In the genomic region with DNA sequence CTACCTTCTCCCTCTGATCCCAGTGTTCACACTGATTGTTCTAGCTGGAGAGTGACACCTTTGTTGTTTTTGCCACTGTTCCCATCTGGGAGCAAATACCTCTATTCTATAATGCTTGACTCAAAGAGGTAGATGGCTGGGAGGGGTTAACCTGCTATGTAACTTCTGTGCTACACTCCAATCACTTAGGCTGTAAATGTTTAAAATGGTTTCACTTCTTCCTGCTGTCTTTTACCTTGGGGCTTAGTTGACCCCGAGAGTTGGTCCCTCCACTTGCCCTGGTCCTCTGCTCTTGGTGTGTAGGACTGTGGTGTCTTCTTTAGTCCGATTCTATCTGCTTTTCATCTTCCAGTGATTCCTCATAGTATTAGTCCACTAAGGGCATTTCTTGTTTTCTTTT, we compare ENCODE assay signal across 1 cellular context.
TF ChIP-seq lines count a peak whose summit lies in the region.

No MANE protein-coding gene starts in this region.

TF ChIP-seq in GM12878, 131 proteins besides CTCF, POLR2A, EP300 and RAD21:
- TF ChIP-seq SPI1 (IDR thresholded peaks at IDR 0.05; ENCODE audit: borderline replicate concordance, insufficient read depth, low read depth, low read length) (0 out of 2 replicates have a peak, but pooled peaks have one; percentile 4), USF2 (IDR thresholded peaks at IDR 0.05; ENCODE audit: borderline replicate concordance, low read depth, low read length) (no peak), RELA (IDR thresholded peaks at IDR 0.05; ENCODE audit: borderline replicate concordance, partially characterized antibody) (no peak), EZH2 (IDR thresholded peaks at IDR 0.05; ENCODE audit: borderline replicate concordance, control insufficient read depth, low read depth, low read length) (no peak), BMI1 (IDR thresholded peaks at IDR 0.05; ENCODE audit: borderline replicate concordance) (no peak)
